ENCODE assay signal across 10 cellular contexts in genomic region chr6:114419175-114419574, GRCh38.
DNase-seq lines count a peak whose midpoint lies in the region; ATAC-seq and TF ChIP-seq lines count a peak whose summit lies in the region.
"Had no signal": no experiment of that assay in that cellular context is flagged by ENCODE, and none has a peak within 500 bp of the region (broad histone marks: within the 10 kb centered on the region; RNA-seq: fewer than 3 reads in every experiment).

No MANE protein-coding gene starts in this region.

- DNase-seq in amniotic epithelial cell (ENCODE audit: low read depth) = peak; percentile 0
- DNase-seq in DMS79 (lab: John Stamatoyannopoulos, UW) = no peak
- no peak for DNase-seq in NCI-H446 (lab: John Stamatoyannopoulos, UW)
- no peak for DNase-seq in H9
- no peak for DNase-seq in osteocyte (ENCODE audit: extremely low spot score, unreplicated experiment)
- DNase-seq: activated CD4-positive, alpha-beta T cell treated with anti-CD3 and anti-CD28 coated beads for 4 hours had no signal

- no peak overlapping the region for H3K56ac ChIP-seq in H9 (ENCODE audit: insufficient read length, low read depth, low read length)

- no peak overlapping the region for H4K8ac ChIP-seq in H9 (replicated peaks; ENCODE audit: insufficient read length, low read depth, low read length)

- H3K9ac ChIP-seq in H9 (ENCODE audit: extremely low read depth, insufficient read length, low read length) = no peak overlapping the region

- TF ChIP-seq CTCF in H9 (conservative IDR thresholded peaks at IDR 0.05) (no peak), osteocyte (IDR thresholded peaks at IDR 0.05) (no peak)

- no peak overlapping the region for H3K27ac ChIP-seq in H9 (ENCODE audit: insufficient read length, low read depth, low read length)

- no CpG with 5 or more reads among the region's 2 CpGs for WGBS in H9 (ENCODE audit: extremely low coverage, insufficient read length, low lambda C conversion rate)

- no peak overlapping the region for H3K4me2 ChIP-seq in H9 (ENCODE audit: insufficient read depth, insufficient read length, low read length)

- H3K9me3 Mint-ChIP-seq in H9 (no peaks in the 10 kb centered on the region; a peak in 1 of 5 replicates), osteocyte (ENCODE audit: unreplicated experiment) (no peaks in the 10 kb centered on the region)

- H3K4me1 Mint-ChIP-seq in H9 (peaks cover 56 to 70% of the 10 kb centered on the region in 2 experiments), osteocyte (ENCODE audit: unreplicated experiment) (no peaks in the 10 kb centered on the region)
- H3K4me1 Mint-ChIP-seq: central memory CD8-positive, alpha-beta T cell had no signal

- H2BK15ac ChIP-seq in H9 (ENCODE audit: low read depth, low read length) = no peak overlapping the region

- H3K4me3 Mint-ChIP-seq in H9 (no peak overlapping the region), osteocyte (ENCODE audit: unreplicated experiment) (no peak overlapping the region)
- H3K4me3 Mint-ChIP-seq: central memory CD8-positive, alpha-beta T cell had no signal

- H3K23me2 ChIP-seq in H9 (ENCODE audit: insufficient read length, low read depth, low read length, poor library complexity, severe bottlenecking) = no peaks in the 10 kb centered on the region

- no peaks in the 10 kb centered on the region for H3K9me3 ChIP-seq in H9 (ENCODE audit: control insufficient read depth, low read depth, low read length)

- H3K27me3 Mint-ChIP-seq in H9 (ENCODE audit: low read depth) = no peaks in the 10 kb centered on the region
- H3K27me3 Mint-ChIP-seq in osteocyte (ENCODE audit: unreplicated experiment) = peaks cover 4% of the 10 kb centered on the region
- H3K27me3 Mint-ChIP-seq: central memory CD8-positive, alpha-beta T cell had no signal

- H3K4ac ChIP-seq in H9 (ENCODE audit: low read depth, low read length) = no peak overlapping the region

- H2BK120ac ChIP-seq in H9 (ENCODE audit: low read depth, low read length, poor library complexity, severe bottlenecking) = no peak overlapping the region

- no peaks in the 10 kb centered on the region for H3K79me1 ChIP-seq in H9 (ENCODE audit: insufficient read depth, low read depth, low read length, poor library complexity, severe bottlenecking)

- H3K18ac ChIP-seq in H9 (ENCODE audit: insufficient read length, low read depth, low read length) = no peak overlapping the region

- H3K27ac Mint-ChIP-seq in H9 = peak overlapping the region in 1 of 3 experiments; percentile 93; a peak in 4 of 7 replicates
- H3K27ac Mint-ChIP-seq in osteocyte (ENCODE audit: unreplicated experiment) = no peak overlapping the region

- H2AK5ac ChIP-seq in H9 (ENCODE audit: insufficient read length, low read length) = no peak overlapping the region

- no peak overlapping the region for H3T11ph ChIP-seq in H9 (ENCODE audit: low read length)

- H4K91ac ChIP-seq in H9 (ENCODE audit: insufficient read length, low read depth, low read length) = no peak overlapping the region

- no peak overlapping the region for H2AFZ ChIP-seq in H9 (ENCODE audit: low read length)

- no peaks in the 10 kb centered on the region for H4K20me1 ChIP-seq in H9 (ENCODE audit: control insufficient read depth, insufficient read depth, insufficient read length)

- ATAC-seq in GM18519 (IDR thresholded peaks at IDR 0.05; ENCODE audit: low FRiP score, unreplicated experiment) (peak; percentile 100), GM21528 (IDR thresholded peaks at IDR 0.05; ENCODE audit: low FRiP score, unreplicated experiment) (peak; percentile 89), HG03342 (IDR thresholded peaks at IDR 0.05; ENCODE audit: unreplicated experiment) (peak; percentile 98)

- no peaks in the 10 kb centered on the region; the same call in 1 of the 2 replicates for H3K79me2 ChIP-seq in H9 (ENCODE audit: insufficient read depth, low read length)

- no peak overlapping the region for H3K14ac ChIP-seq in H9 (ENCODE audit: insufficient read depth, low read length)

- H2BK12ac ChIP-seq in H9 (ENCODE audit: insufficient read length, low read depth, low read length) = no peak overlapping the region

- H3K23ac ChIP-seq in H9 (ENCODE audit: insufficient read length, low read depth, low read length) = no peak overlapping the region

- no peaks in the 10 kb centered on the region for H3K27me3 ChIP-seq in H9 (ENCODE audit: insufficient read depth, low read length)

- peaks cover 5% of the 10 kb centered on the region for H3K4me1 ChIP-seq in H9 (ENCODE audit: insufficient read depth, low read length)

- no peak overlapping the region for H2BK20ac ChIP-seq in H9 (ENCODE audit: low read depth, low read length, poor library complexity, severe bottlenecking)

- H4K5ac ChIP-seq in H9 (ENCODE audit: insufficient read length, low read depth, low read length) = no peak overlapping the region

- H3K36me3 Mint-ChIP-seq in H9 (ENCODE audit: insufficient read depth in 1 of 3, low read depth in 3 of 3) = peaks cover 33 to 47% (median 36%) of the 10 kb centered on the region in 3 experiments
- no peaks in the 10 kb centered on the region for H3K36me3 Mint-ChIP-seq in osteocyte (ENCODE audit: unreplicated experiment)

- H2BK5ac ChIP-seq in H9 (ENCODE audit: insufficient read length, low read length) = no peak overlapping the region
